ENCODE assay signal across 31 cellular contexts in the genomic region with DNA sequence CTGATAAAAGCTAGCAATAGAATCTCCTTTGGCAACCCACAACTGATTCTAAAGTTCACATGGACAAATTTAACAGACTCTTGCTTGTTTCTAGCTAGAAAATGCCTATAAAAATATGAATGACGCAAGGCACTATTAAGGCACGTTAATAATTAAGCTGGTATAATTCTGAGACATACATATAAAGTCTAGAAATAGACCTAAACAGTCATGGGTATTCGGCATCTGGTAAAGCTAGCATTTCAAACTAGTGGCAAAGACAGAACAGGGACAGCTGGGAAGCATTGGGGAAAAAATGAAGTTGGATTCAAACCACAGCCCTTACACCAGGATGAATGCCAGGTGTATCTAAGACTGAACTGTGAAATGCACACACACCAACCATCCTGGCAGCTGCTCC. TPM values are rescaled to one million over a fixed set of nuclear protein-coding genes. Genes with fewer than 3 reads are reported as not detected.
DNase-seq lines count a peak whose midpoint lies in the region; ATAC-seq and TF ChIP-seq lines count a peak whose summit lies in the region.
"Had no signal": no experiment of that assay in that cellular context is flagged by ENCODE, and none has a peak within 500 bp of the region (broad histone marks: within the 10 kb centered on the region; RNA-seq: fewer than 3 reads in every experiment).

No MANE protein-coding gene starts in this region.

- H3K27ac ChIP-seq in 22Rv1 (peak overlapping the region; percentile 97), body of pancreas (peak overlapping the region; percentile 56 to 64 (median 58)), neural progenitor cell (no peak overlapping the region)
- H3K27ac ChIP-seq: coronary artery, heart left ventricle, KMS-11, psoas muscle, SJSA1, testis had no signal

- H4K20me1 ChIP-seq in neural progenitor cell (ENCODE audit: low read depth): no peaks in the 10 kb centered on the region

- TF ChIP-seq CTCF in 22Rv1 (IDR thresholded peaks at IDR 0.05) (no peak), body of pancreas (IDR thresholded peaks at IDR 0.05) (no peak), neural progenitor cell (IDR thresholded peaks at IDR 0.05) (no peak)

- H3K36me3 ChIP-seq in body of pancreas (replicated peaks in 1 of 2; ENCODE audit: insufficient read depth in 1 of 2, low read depth in 2 of 2) (no peaks in the 10 kb centered on the region), neural progenitor cell (no peaks in the 10 kb centered on the region)
- H3K36me3 ChIP-seq: heart left ventricle, SJSA1 had no signal

- no peaks in the 10 kb centered on the region for H3K79me2 ChIP-seq in neural progenitor cell (ENCODE audit: low read depth)

- H3K9me3 ChIP-seq in body of pancreas (no peaks in the 10 kb centered on the region), neural progenitor cell (ENCODE audit: low read depth) (no peaks in the 10 kb centered on the region)
- H3K9me3 ChIP-seq: heart left ventricle, psoas muscle, SJSA1, testis had no signal

- no peaks in the 10 kb centered on the region for H3K9me3 Mint-ChIP-seq in neural progenitor cell
- no peaks in the 10 kb centered on the region for H3K9me3 Mint-ChIP-seq in activated CD4-positive, alpha-beta memory T cell treated with anti-CD3 and anti-CD28 coated beads for 36 hours
- H3K9me3 Mint-ChIP-seq: effector memory CD8-positive, alpha-beta T cell had no signal

- intact Hi-C loops in body of pancreas (cut with DNase I): loop anchor here (10.0 kb wide), 1 partner anchor 289 kb away; no protein-coding TSS in a partner anchor
- intact Hi-C loops in activated CD4-positive, alpha-beta memory T cell treated with anti-CD3 and anti-CD28 coated beads for 36 hours (cut with micrococcal nuclease): loop anchor here (10.0 kb wide), 1 partner anchor 189 kb away; no protein-coding TSS in a partner anchor

- H3K27me3 Mint-ChIP-seq in neural progenitor cell (ENCODE audit: insufficient read depth, low read depth): no peaks in the 10 kb centered on the region
- H3K27me3 Mint-ChIP-seq in activated CD4-positive, alpha-beta memory T cell treated with anti-CD3 and anti-CD28 coated beads for 36 hours: peaks cover 3% of the 10 kb centered on the region

- H2AFZ ChIP-seq in neural progenitor cell (replicated peaks): no peak overlapping the region

- H3K4me1 ChIP-seq in body of pancreas (peaks cover 31% of the 10 kb centered on the region), neural progenitor cell (peaks cover 9% of the 10 kb centered on the region)
- H3K4me1 ChIP-seq: psoas muscle had no signal

- CTCF ChIA-PET in activated CD4-positive, alpha-beta memory T cell treated with anti-CD3 and anti-CD28 coated beads for 36 hours (lab: Charles Lee): interaction anchor here (0.6 to 0.8 kb wide), 3 partner anchors 40 to 160 kb away, joined by 3 to 5 read pairs (median 3); no protein-coding TSS in a partner anchor

- no peak overlapping the region for H3K4me3 ChIP-seq in body of pancreas
- H3K4me3 ChIP-seq in neural progenitor cell: no peak overlapping the region
- H3K4me3 ChIP-seq: coronary artery, heart left ventricle, psoas muscle, SJSA1, testis had no signal

- POLR2A ChIA-PET in activated CD4-positive, alpha-beta memory T cell treated with anti-CD3 and anti-CD28 coated beads for 36 hours (lab: Charles Lee): no interaction called here

- no peak for ATAC-seq in body of pancreas
- ATAC-seq in HG03460 (IDR thresholded peaks at IDR 0.05; ENCODE audit: unreplicated experiment): no peak
- ATAC-seq: effector memory CD8-positive, alpha-beta T cell; heart left ventricle; psoas muscle; stimulated activated naive CD8-positive, alpha-beta T cell treated with anti-CD3 and anti-CD28 coated beads, Interleukin-15, Interleukin-2, amounts not matched to agents 100 U/mL and 50 U/mL, for 24 hours had no signal

- peak; percentile 5 for DNase-seq in NCI-H1694 (lab: John Stamatoyannopoulos, UW)
- peak in 1 of 4 donors; percentile 41 for DNase-seq in body of pancreas
- DNase-seq in myocyte (ENCODE audit: low read depth): peak; percentile 65
- DNase-seq in SK-N-DZ (ENCODE audit: low spot score): no peak
- no peak for DNase-seq in neural progenitor cell (ENCODE audit: low spot score)
- no peak for DNase-seq in activated CD4-positive, alpha-beta memory T cell treated with anti-CD3 and anti-CD28 coated beads for 36 hours
- DNase-seq: ACHN; activated CD4-positive, alpha-beta T cell treated with anti-CD3 and anti-CD28 coated beads, Interleukin-2, amount 50 U/mL, for 48 hours; activated CD8-positive, alpha-beta memory T cell treated with anti-CD3 and anti-CD28 coated beads, Interleukin-2, amount 50 U/mL, for 4 hours; activated naive CD4-positive, alpha-beta T cell treated with anti-CD3 and anti-CD28 coated beads, Interleukin-2, amount 50 U/mL, for 16 hours; amniotic stem cell; DMS79 treated with DMSO at 0.1 percent for 48 hours; effector memory CD8-positive, alpha-beta T cell; erythroblast; GF-D8; heart left ventricle; kidney glomerular epithelial cell; NCI-H1436 treated with DMSO at 0.1 percent for 48 hours; NCI-H526; psoas muscle; stimulated activated naive CD8-positive, alpha-beta T cell treated with anti-CD3 and anti-CD28 coated beads, Interleukin-15, Interleukin-2, amounts not matched to agents 100 U/mL and 50 U/mL, for 24 hours; T-helper 1 cell; testis had no signal

- H3K36me3 Mint-ChIP-seq in neural progenitor cell: no peaks in the 10 kb centered on the region
- H3K36me3 Mint-ChIP-seq in activated CD4-positive, alpha-beta memory T cell treated with anti-CD3 and anti-CD28 coated beads for 36 hours: no peaks in the 10 kb centered on the region

- no peaks in the 10 kb centered on the region for H3K4me1 Mint-ChIP-seq in neural progenitor cell
- peaks cover 2% of the 10 kb centered on the region for H3K4me1 Mint-ChIP-seq in activated CD4-positive, alpha-beta memory T cell treated with anti-CD3 and anti-CD28 coated beads for 36 hours (ENCODE audit: low read depth)

- no peak overlapping the region for H3K27ac Mint-ChIP-seq in neural progenitor cell
- H3K27ac Mint-ChIP-seq in activated CD4-positive, alpha-beta memory T cell treated with anti-CD3 and anti-CD28 coated beads for 36 hours: no peak overlapping the region
- H3K27ac Mint-ChIP-seq: effector memory CD8-positive, alpha-beta T cell had no signal

- no peak overlapping the region for H3K9ac ChIP-seq in neural progenitor cell
- H3K9ac ChIP-seq: KMS-11 had no signal

- H3K27me3 ChIP-seq in body of pancreas (no peaks in the 10 kb centered on the region), neural progenitor cell (no peaks in the 10 kb centered on the region)
- H3K27me3 ChIP-seq: SJSA1, testis had no signal

- WGBS in body of pancreas, 2 donors: 22 to 28% methylated on average over 3 of the region's 3 CpGs

- H3F3A ChIP-seq in neural progenitor cell (ENCODE audit: low read depth): peaks cover 14% of the 10 kb centered on the region

- no peak overlapping the region for H3K4me2 ChIP-seq in neural progenitor cell
- H3K4me2 ChIP-seq: KMS-11 had no signal

- no peak overlapping the region for H3K4me3 Mint-ChIP-seq in neural progenitor cell
- H3K4me3 Mint-ChIP-seq in activated CD4-positive, alpha-beta memory T cell treated with anti-CD3 and anti-CD28 coated beads for 36 hours: no peak overlapping the region
- H3K4me3 Mint-ChIP-seq: effector memory CD8-positive, alpha-beta T cell had no signal

- no peak for TF ChIP-seq POLR2A in body of pancreas (IDR thresholded peaks at IDR 0.05)

RNA-seq across cellular contexts. Expression of gene ZFP62, which starts 5.2 kb away (rescaled TPM):
- total RNA-seq in body of pancreas (10 to 100 TPM; 17.1 to 24.6 TPM), myocyte (12.9 and 20.1 TPM in 2 replicates), neural progenitor cell (ENCODE audit: low replicate concordance) (47.2 and 65.4 TPM in 2 replicates)
- 13.6 TPM for polyA plus RNA-seq in myocyte (2012)
- 22.9 and 31.3 TPM in 2 replicates for polyA plus RNA-seq in SK-N-DZ (2014; cell fraction: cytosol; rRNA removed)
- 42.3 and 55.6 TPM in 2 replicates for polyA plus RNA-seq in SK-N-DZ (2014; cell fraction: nucleus; rRNA removed)
- 10 to 100 TPM; 17.9 to 20.5 TPM for total RNA-seq in activated CD4-positive, alpha-beta memory T cell treated with anti-CD3 and anti-CD28 coated beads for 36 hours

RNA-seq across cellular contexts. Expression of gene BTNL8, which starts 32.7 kb away (rescaled TPM):
- total RNA-seq in body of pancreas (1 to 10 TPM in 1 of 2 donors, not detected in 1; 1.0 TPM), myocyte (not detected in 2 replicates), neural progenitor cell (ENCODE audit: low replicate concordance) (0.22 and 0.34 TPM in 2 replicates)
- polyA plus RNA-seq in myocyte (2012): 0.13 TPM
- polyA plus RNA-seq in SK-N-DZ (2014; cell fraction: cytosol; rRNA removed): not detected in 2 replicates
- polyA plus RNA-seq in SK-N-DZ (2014; cell fraction: nucleus; rRNA removed): not detected in 2 replicates
- not detected for total RNA-seq in activated CD4-positive, alpha-beta memory T cell treated with anti-CD3 and anti-CD28 coated beads for 36 hours
- total RNA-seq: bronchial epithelial cell, H4, SJSA1 had no signal
- polyA plus RNA-seq: BJ had no signal

Comparison
In these comparisons a context has a peak if more than half of its experiments do, and no peak if none do; other contexts are left out.
1. DNase-seq: peak in NCI-H1694 (single experiment) and myocyte (single experiment); none in SK-N-DZ (single experiment), neural progenitor cell (single experiment) and activated CD4-positive, alpha-beta memory T cell treated with anti-CD3 and anti-CD28 coated beads for 36 hours (single experiment).